Comparison of ENCODE assay signal across 8 cellular contexts in genomic region chr17:59828819-59829216, GRCh38.
DNase-seq lines count a peak whose midpoint lies in the region; ATAC-seq, FAIRE-seq and TF ChIP-seq lines count a peak whose summit lies in the region.
"Not testable (repeated sequence)": the region's sequence is repeated elsewhere in the genome, so short reads cannot be mapped to it uniquely, and the experiment has no call there.

No MANE protein-coding gene starts in this region.

- 0 out of 2 replicates have a peak, but pooled peaks have one; percentile 15 for TF ChIP-seq POLR2A in H54 (IDR thresholded peaks at IDR 0.05; ENCODE audit: low read depth, low read length)

- H3K27ac ChIP-seq in SJCRH30 (0 out of 2 replicates have a peak overlapping the region, but pooled peaks have one; percentile 1), colonic mucosa (peak overlapping the region; percentile 94), kidney (ENCODE audit: low read depth in 2 of 2, low read length in 2 of 2) (peak overlapping the region; percentile 69 to 73)

- DNase-seq in CD14-positive monocyte (ENCODE audit: low spot score); H54 (ENCODE audit: insufficient read length, low spot score); SJCRH30; colonic mucosa; omental fat pad (ENCODE audit: low spot score): not testable (repeated sequence)
- peak; percentile 66 to 69 for DNase-seq in activated T-cell treated with anti-CD3 and anti-CD28 coated beads, Interleukin-2, amount 50 U/mL, for 48 hours
- DNase-seq in kidney: peak; percentile 41

- not testable (repeated sequence) for H3K4me3 ChIP-seq in SJCRH30
- H3K4me3 ChIP-seq in colonic mucosa (peak overlapping the region; percentile 7), kidney (ENCODE audit: low read length in 2 of 2) (peak overlapping the region in 1 of 2 donors; percentile 19)

- not testable (repeated sequence) for H3K9me3 ChIP-seq in SJCRH30 (replicated peaks); colonic mucosa; kidney (ENCODE audit: control insufficient read depth in 1 of 2, low read length in 2 of 2)

- peak overlapping the region; percentile 61 to 78 for H3K4me3 Mint-ChIP-seq in CD14-positive monocyte
- H3K4me3 Mint-ChIP-seq in stimulated activated naive CD8-positive, alpha-beta T cell treated with anti-CD3 and anti-CD28 coated beads, Interleukin-15, Interleukin-2, amounts not matched to agents 100 ng/mL and 50 ng/mL, for 24 hours: peak overlapping the region; percentile 84

- H3K27ac Mint-ChIP-seq in CD14-positive monocyte: peak overlapping the region; percentile 86 to 95 (median 91)
- peak overlapping the region; percentile 99 for H3K27ac Mint-ChIP-seq in stimulated activated naive CD8-positive, alpha-beta T cell treated with anti-CD3 and anti-CD28 coated beads, Interleukin-15, Interleukin-2, amounts not matched to agents 100 ng/mL and 50 ng/mL, for 24 hours

- peak overlapping the region in 1 of 2 donors; percentile 78 for H3K9ac ChIP-seq in colonic mucosa (ENCODE audit: low read depth in 2 of 2, low read length in 2 of 2)
- H3K9ac ChIP-seq in kidney (ENCODE audit: low read length in 2 of 2): peak overlapping the region in 1 of 2 donors; percentile 2

- H3K27me3 ChIP-seq in SJCRH30, colonic mucosa: not testable (repeated sequence)

- H3K4me1 ChIP-seq in SJCRH30 (peaks cover 13% of the 10 kb centered on the region), colonic mucosa (peaks cover 12% of the 10 kb centered on the region), kidney (ENCODE audit: control insufficient read depth in 1 of 2, insufficient read depth in 1 of 2, low read depth in 1 of 2, low read length in 2 of 2) (peaks cover 4 to 17% of the 10 kb centered on the region in 2 donors)

- not testable (repeated sequence) for FAIRE-seq in H54 (lab: Jason Lieb, UNC); kidney (lab: Jason Lieb, UNC)

- not testable (repeated sequence) for H3K36me3 ChIP-seq in SJCRH30; colonic mucosa; kidney (ENCODE audit: control insufficient read depth in 1 of 2, insufficient read depth in 2 of 2, low read length in 2 of 2)

- not testable (repeated sequence) for TF ChIP-seq CTCF in CD14-positive monocyte (IDR thresholded peaks at IDR 0.05); colonic mucosa (IDR thresholded peaks at IDR 0.05); kidney (IDR thresholded peaks at IDR 0.05; ENCODE audit: borderline replicate concordance, extremely low read depth, insufficient read depth); omental fat pad (IDR thresholded peaks at IDR 0.05)

- peaks cover 39 to 61% of the 10 kb centered on the region in 2 donors for H3K36me3 Mint-ChIP-seq in CD14-positive monocyte
- H3K36me3 Mint-ChIP-seq in stimulated activated naive CD8-positive, alpha-beta T cell treated with anti-CD3 and anti-CD28 coated beads, Interleukin-15, Interleukin-2, amounts not matched to agents 100 ng/mL and 50 ng/mL, for 24 hours (ENCODE audit: low read depth): peaks cover 40% of the 10 kb centered on the region

- H3K4me1 Mint-ChIP-seq in CD14-positive monocyte: peaks cover 50% of the 10 kb centered on the region
- peaks cover 97% of the 10 kb centered on the region for H3K4me1 Mint-ChIP-seq in stimulated activated naive CD8-positive, alpha-beta T cell treated with anti-CD3 and anti-CD28 coated beads, Interleukin-15, Interleukin-2, amounts not matched to agents 100 ng/mL and 50 ng/mL, for 24 hours (ENCODE audit: low read depth)

- not testable (repeated sequence) for H3K9me3 Mint-ChIP-seq in CD14-positive monocyte; stimulated activated naive CD8-positive, alpha-beta T cell treated with anti-CD3 and anti-CD28 coated beads, Interleukin-15, Interleukin-2, amounts not matched to agents 100 ng/mL and 50 ng/mL, for 24 hours

- intact Hi-C loops in CD14-positive monocyte (cut with micrococcal nuclease): loop anchor here (5.0 to 10.0 kb wide), 2 partner anchors 37 to 54 kb away; no protein-coding TSS in a partner anchor
- intact Hi-C loops in colonic mucosa (cut with DNase I): loop anchor here (5.0 kb wide), 1 partner anchor 42 kb away; no protein-coding TSS in a partner anchor
- intact Hi-C loops in kidney (cut with DNase I): not testable (repeated sequence)

- peak; percentile 50 for ATAC-seq in omental fat pad (ENCODE audit: low FRiP score)

- not testable (repeated sequence) for H3K27me3 Mint-ChIP-seq in CD14-positive monocyte (ENCODE audit: low read depth in 3 of 3); stimulated activated naive CD8-positive, alpha-beta T cell treated with anti-CD3 and anti-CD28 coated beads, Interleukin-15, Interleukin-2, amounts not matched to agents 100 ng/mL and 50 ng/mL, for 24 hours

Comparison
In these comparisons a context has a peak if more than half of its experiments do, and no peak if none do; other contexts are left out.
1. H3K27ac ChIP-seq: peak in every context shown above with its lines; median percentile 94 in colonic mucosa; 71 in kidney; 1 in SJCRH30.